ENCODE assay signal across 8 cellular contexts in the genomic region with DNA sequence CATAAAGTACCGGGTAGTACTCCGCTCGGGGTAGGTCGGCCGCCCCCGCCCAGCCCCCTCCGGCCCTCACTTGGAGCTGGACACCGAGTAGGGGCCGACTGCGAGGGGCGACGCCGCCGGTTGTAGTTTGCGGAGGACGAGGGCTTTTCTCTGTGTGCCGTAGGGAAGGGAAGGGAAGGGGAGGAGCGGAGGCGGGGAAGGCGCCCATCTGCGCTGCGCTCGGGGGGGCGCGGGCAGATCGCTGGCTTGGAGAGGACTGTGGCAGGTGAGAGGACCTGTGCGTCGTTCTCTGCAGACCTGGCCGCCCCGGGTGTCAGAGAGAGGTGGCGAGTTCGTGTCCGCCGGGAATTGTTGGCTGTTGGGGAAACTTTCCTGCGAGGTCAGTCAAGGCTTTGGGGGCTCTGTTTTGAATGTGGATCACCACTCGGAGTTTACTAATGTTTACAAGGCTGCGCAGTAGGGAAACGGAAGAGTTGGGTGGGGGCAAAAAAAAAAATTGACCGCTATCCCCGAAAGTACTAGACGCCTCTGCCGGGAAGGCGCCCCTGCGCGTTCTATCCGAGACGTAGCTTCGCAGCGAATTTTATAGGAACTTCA. TPM values are rescaled to one million over a fixed set of nuclear protein-coding genes. Genes with fewer than 3 reads are reported as not detected.
A peak's percentile ranks its signal among the peaks of the same experiment; 100 is the strongest.
DNase-seq lines count a peak whose midpoint lies in the region; ATAC-seq and TF ChIP-seq lines count a peak whose summit lies in the region.

No MANE protein-coding gene starts in this region.

- H3K4me3 Mint-ChIP-seq in HFFc6 (peak overlapping the region; percentile 94), brain (peak overlapping the region; percentile 98 to 100 (median 99))

- H3K4me3 ChIP-seq in BJ (ENCODE audit: low read depth, low read length) = peak overlapping the region; percentile 92

- H3K27me3 Mint-ChIP-seq in HFFc6 (ENCODE audit: insufficient read depth) (peaks cover 11% of the 10 kb centered on the region), brain (peaks cover 10% of the 10 kb centered on the region)

- POLR2A ChIA-PET in BJ (lab: Charles Lee) = interaction anchor here (0.6 to 1.1 kb wide), 8 partner anchors 9 to 391 kb away, joined by 3 to 9 read pairs (median 4); partner anchors contain the start of gene CARS2

- H3K4me1 Mint-ChIP-seq in HFFc6 (ENCODE audit: low read depth) = peaks cover 30% of the 10 kb centered on the region
- H3K4me1 Mint-ChIP-seq in brain = peaks cover 41% of the 10 kb centered on the region

- no peak for DNase-seq in BJ (ENCODE audit: low read depth)
- DNase-seq in HFFc6 = no peak
- DNase-seq in SK-MEL-5 (ENCODE audit: low read depth, low spot score) = peak; percentile 41
- DNase-seq in iris pigment epithelial cell (ENCODE audit: low read depth) = peak; percentile 49
- DNase-seq in stimulated activated CD4-positive, alpha-beta T cell treated with anti-CD3 and anti-CD28 coated beads, Interleukin-12 subunit alpha, Interleukin-12 subunit beta, amount 100 ng/mL, for 48 hours (ENCODE audit: low read depth in 2 of 3, low spot score in 1 of 3) = peak in 2 of 3 donors; percentile 22 to 27

- H3K9me3 Mint-ChIP-seq in HFFc6 (no peaks in the 10 kb centered on the region), brain (peaks cover 0 to 3% (median 0%) of the 10 kb centered on the region in 5 experiments)

- H3K27ac Mint-ChIP-seq in HFFc6 (peak overlapping the region; percentile 93), brain (peak overlapping the region; percentile 99 to 100 (median 99))

- H3K36me3 ChIP-seq in BJ (ENCODE audit: control insufficient read depth, insufficient read depth, low read length) = peaks cover 2% of the 10 kb centered on the region; the same call in 1 of the 2 replicates

- CTCF ChIA-PET in BJ (lab: Yijun Ruan, JAX) = interaction anchor here (0.6 kb wide), 2 partner anchors 104 to 857 kb away, joined by 3 read pairs; no protein-coding TSS in a partner anchor

- TF ChIP-seq CTCF in BJ (IDR thresholded peaks at IDR 0.05; ENCODE audit: insufficient read depth, low read depth, low read length) (peak; percentile 24; the same call in 1 of the 2 replicates), HFFc6 (IDR thresholded peaks at IDR 0.05) (no peak), brain (conservative IDR thresholded peaks at IDR 0.05) (no peak)

- H3K36me3 Mint-ChIP-seq in HFFc6 (ENCODE audit: low read depth) = peaks cover 5% of the 10 kb centered on the region; the same call in 1 of the 2 replicates
- H3K36me3 Mint-ChIP-seq in brain = peaks cover 13% of the 10 kb centered on the region

- in situ Hi-C loops in SK-MEL-5 (cut with HindIII; ENCODE audit: low pct_unique_long_range_greater_than_20kb, low sequenced_read_pairs) = no loop called here

- ATAC-seq in esophagus mucosa (no peak), HG03196 (IDR thresholded peaks at IDR 0.05; ENCODE audit: unreplicated experiment) (no peak)

- no peaks in the 10 kb centered on the region for H3K27me3 ChIP-seq in BJ (ENCODE audit: control insufficient read depth, insufficient read depth, low read length)

RNA-seq across cellular contexts. Expression of gene ING1, which starts 1.4 kb away (rescaled TPM):
- polyA plus RNA-seq in BJ (2011; rRNA removed) = 10.9 and 14.3 TPM in 2 replicates
- 5.6 and 6.3 TPM in 2 replicates for polyA minus RNA-seq in BJ (2011; rRNA and poly(A)+ RNA removed)
- total RNA-seq in HFFc6 (2021; fragmentation: NEBNext Ultra II Directional; extraction: Animal tissue kit (Norgen Biotek cat#: 25700)) = 1 to 10 TPM; 6.2 to 9.6 (median 8.1) TPM
- total RNA-seq in SK-MEL-5 (2014; rRNA removed; shearing (Covaris generic)) = 6.6 and 8.3 TPM in 2 replicates
- 15.0 and 23.7 TPM in 2 replicates for polyA plus RNA-seq in SK-MEL-5 (2015; cell fraction: cytosol; rRNA removed)
- polyA plus RNA-seq in SK-MEL-5 (2015; cell fraction: nucleus; rRNA removed) = 4.2 and 5.8 TPM in 2 replicates
- 24.8 TPM for polyA plus RNA-seq in brain (ENCODE audit: insufficient read depth, low read depth, low replicate concordance)
- total RNA-seq in esophagus mucosa = 4.3 TPM

RNA-seq across cellular contexts. Expression of gene CARS2, which starts 9.0 kb away (rescaled TPM):
- 61.3 and 76.8 TPM in 2 replicates for polyA plus RNA-seq in BJ (2011; rRNA removed)
- 22.8 and 26.4 TPM in 2 replicates for polyA minus RNA-seq in BJ (2011; rRNA and poly(A)+ RNA removed)
- 10 to 100 TPM; 50.1 to 68.0 (median 52.9) TPM for total RNA-seq in HFFc6 (2021; fragmentation: NEBNext Ultra II Directional; extraction: Animal tissue kit (Norgen Biotek cat#: 25700))
- 45.6 and 55.4 TPM in 2 replicates for total RNA-seq in SK-MEL-5 (2014; rRNA removed; shearing (Covaris generic))
- 36.9 and 39.6 TPM in 2 replicates for polyA plus RNA-seq in SK-MEL-5 (2015; cell fraction: cytosol; rRNA removed)
- 271 and 360 TPM in 2 replicates for polyA plus RNA-seq in SK-MEL-5 (2015; cell fraction: nucleus; rRNA removed)
- polyA plus RNA-seq in brain (ENCODE audit: insufficient read depth, low read depth, low replicate concordance) = 59.4 TPM
- total RNA-seq in esophagus mucosa = 35.5 TPM

Comparison
In these comparisons a context has a peak if more than half of its experiments do, and no peak if none do; other contexts are left out.
1. DNase-seq: peak in SK-MEL-5 (single experiment), iris pigment epithelial cell (single experiment) and stimulated activated CD4-positive, alpha-beta T cell treated with anti-CD3 and anti-CD28 coated beads, Interleukin-12 subunit alpha, Interleukin-12 subunit beta, amount 100 ng/mL, for 48 hours (2 of 3); none in BJ (single experiment) and HFFc6 (single experiment).